In the genomic region with DNA sequence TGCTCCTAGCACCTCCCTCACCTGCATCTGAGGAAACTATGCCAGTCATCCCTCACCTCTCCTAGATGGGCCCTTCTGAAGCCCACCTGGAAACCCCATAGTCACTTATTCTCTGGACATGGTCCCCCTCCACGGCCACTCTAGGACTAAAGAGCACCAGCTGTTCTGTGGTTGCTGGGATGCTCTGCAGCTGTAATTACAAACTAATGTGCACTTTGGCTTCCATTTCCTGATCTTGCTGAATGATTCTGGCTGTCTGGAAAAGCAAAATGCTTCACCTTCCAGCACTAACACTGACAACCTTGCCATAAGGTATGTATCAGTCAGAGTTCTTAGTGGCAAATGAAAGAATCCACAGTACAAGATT, we compare ENCODE assay signal across 10 cellular contexts. TPM values are rescaled to one million over a fixed set of nuclear protein-coding genes. Genes with fewer than 3 reads are reported as not detected.
A peak's percentile ranks its signal among the peaks of the same experiment; 100 is the strongest.
DNase-seq lines count a peak whose midpoint lies in the region; ATAC-seq and TF ChIP-seq lines count a peak whose summit lies in the region.
"Had no signal": no experiment of that assay in that cellular context is flagged by ENCODE, and none has a peak within 500 bp of the region (broad histone marks: within the 10 kb centered on the region; RNA-seq: fewer than 3 reads in every experiment).

No MANE protein-coding gene starts in this region.

- no peaks in the 10 kb centered on the region; the same call in 1 of the 2 replicates for H3K9me3 ChIP-seq in SJCRH30 (replicated peaks)
- H3K9me3 ChIP-seq in parathyroid adenoma (ENCODE audit: control insufficient read depth, low read length): no peaks in the 10 kb centered on the region

- no peak overlapping the region for H3K4me2 ChIP-seq in parathyroid adenoma (ENCODE audit: low read length)

- peak overlapping the region; percentile 11; the same call in 1 of the 2 replicates for H3K27ac ChIP-seq in ACC112 (ENCODE audit: low read depth, low read length)
- peak overlapping the region; percentile 94 for H3K27ac ChIP-seq in SJCRH30
- peak overlapping the region; percentile 21 for H3K27ac ChIP-seq in foreskin keratinocyte
- peak overlapping the region; percentile 51 for H3K27ac ChIP-seq in parathyroid adenoma
- H3K27ac ChIP-seq: epithelial cell of prostate had no signal

- H2AFZ ChIP-seq in ACC112 (ENCODE audit: low read length, unreplicated experiment) (no peak overlapping the region), parathyroid adenoma (no peak overlapping the region)

- TF ChIP-seq CTCF in foreskin keratinocyte (conservative IDR thresholded peaks at IDR 0.05): no peak
- TF ChIP-seq CTCF in parathyroid adenoma (IDR thresholded peaks at IDR 0.05): no peak

- H3K4me1 ChIP-seq in ACC112 (ENCODE audit: control insufficient read depth, insufficient read depth, low read length, unreplicated experiment) (peaks cover 13% of the 10 kb centered on the region), SJCRH30 (peaks cover 31% of the 10 kb centered on the region), foreskin keratinocyte (peaks cover 9% of the 10 kb centered on the region), parathyroid adenoma (no peaks in the 10 kb centered on the region)

- DNase-seq in SJCRH30 (peak; percentile 66 to 87), foreskin keratinocyte (no peak), H4 (ENCODE audit: low spot score) (no peak)
- DNase-seq: stimulated activated CD4-positive, alpha-beta T cell treated with anti-CD3 and anti-CD28 coated beads, Interleukin-4, amount 100 ng/mL, for 1 hour had no signal

- H3K79me2 ChIP-seq in ACC112 (ENCODE audit: control insufficient read depth, insufficient read depth, low read length, unreplicated experiment) (no peaks in the 10 kb centered on the region), parathyroid adenoma (no peaks in the 10 kb centered on the region)

- H3K36me3 ChIP-seq in ACC112 (ENCODE audit: insufficient read depth, low read length): no peaks in the 10 kb centered on the region
- H3K36me3 ChIP-seq in SJCRH30: no peaks in the 10 kb centered on the region
- H3K36me3 ChIP-seq in parathyroid adenoma (ENCODE audit: control insufficient read depth, insufficient read depth, low read length): no peaks in the 10 kb centered on the region

- no peak overlapping the region for H3K4me3 ChIP-seq in ACC112 (ENCODE audit: low read depth, low read length)
- no peak overlapping the region for H3K4me3 ChIP-seq in SJCRH30
- no peak overlapping the region for H3K4me3 ChIP-seq in parathyroid adenoma (ENCODE audit: low read depth, low read length)

- H3K27me3 ChIP-seq in ACC112 (ENCODE audit: insufficient read depth, low read length) (no peaks in the 10 kb centered on the region), SJCRH30 (no peaks in the 10 kb centered on the region), foreskin keratinocyte (no peaks in the 10 kb centered on the region), parathyroid adenoma (ENCODE audit: control insufficient read depth, insufficient read depth, low read length) (no peaks in the 10 kb centered on the region)

- no peak overlapping the region for H3K9ac ChIP-seq in parathyroid adenoma

- ATAC-seq in foreskin keratinocyte: no peak
- no peak for ATAC-seq in GM21529 (IDR thresholded peaks at IDR 0.05; ENCODE audit: unreplicated experiment)
- ATAC-seq in HG02970 (IDR thresholded peaks at IDR 0.05; ENCODE audit: low FRiP score, unreplicated experiment): no peak
- no peak for ATAC-seq in HG03039 (IDR thresholded peaks at IDR 0.05; ENCODE audit: unreplicated experiment)

RNA-seq across cellular contexts. Expression of gene PSEN2, which starts 48.7 kb away (rescaled TPM):
- 41.4 and 45.2 TPM in 2 replicates for total RNA-seq in SJCRH30 (2014; rRNA removed; shearing (Covaris generic))
- total RNA-seq in foreskin keratinocyte: 10.2 and 16.5 TPM in 2 replicates
- polyA plus RNA-seq in foreskin keratinocyte: 8.0 and 11.9 TPM in 2 replicates
- 9.5 and 24.2 TPM in 2 replicates for total RNA-seq in H4 (2014; rRNA removed; shearing (Covaris generic))

Comparison
In these comparisons a context has a peak if more than half of its experiments do, and no peak if none do; other contexts are left out.
1. H3K27ac ChIP-seq: peak in every context shown above with its lines; median percentile 94 in SJCRH30; 51 in parathyroid adenoma; 21 in foreskin keratinocyte; 11 in ACC112.
2. DNase-seq: peak in SJCRH30 (2 of 2); none in foreskin keratinocyte (0 of 2) and H4 (single experiment).